Comparison of ENCODE assay signal across 17 cellular contexts in genomic region chr18:62672600-62672999, GRCh38.
"Had no signal": no experiment of that assay in that cellular context is flagged by ENCODE, and none has a peak within 500 bp of the region (broad histone marks: within the 10 kb centered on the region; RNA-seq: fewer than 3 reads in every experiment).

No MANE protein-coding gene starts in this region.

- H3K4me1 ChIP-seq: right atrium auricular region, upper lobe of left lung had no signal

- H3K27me3 Mint-ChIP-seq: activated naive CD8-positive, alpha-beta T cell; naive thymus-derived CD8-positive, alpha-beta T cell had no signal

- H3K36me3 ChIP-seq: right atrium auricular region, upper lobe of left lung had no signal

- H3K27ac Mint-ChIP-seq: activated CD4-positive, alpha-beta T cell treated with anti-CD3 and anti-CD28 coated beads, Interleukin-2, amount 10 ng/mL, durations not matched to agents 7 days and 5 days; activated naive CD8-positive, alpha-beta T cell; activated T-cell treated with anti-CD3 and anti-CD28 coated beads, Interleukin-2, amount 50 U/mL, for 72 hours; naive thymus-derived CD8-positive, alpha-beta T cell had no signal

- DNase-seq: activated CD4-positive, alpha-beta T cell treated with anti-CD3 and anti-CD28 coated beads, Interleukin-2, amount 10 ng/mL, durations not matched to agents 7 days and 5 days; activated CD4-positive, CD25-positive, alpha-beta regulatory T cell; activated CD8-positive, alpha-beta memory T cell treated with anti-CD3 and anti-CD28 coated beads, Interleukin-2, amount 50 U/mL, for 48 hours; activated gamma-delta T cell treated with Interleukin-2 at 50 U/mL for 16 hours; activated T-cell treated with anti-CD3 and anti-CD28 coated beads, Interleukin-2, amount 50 U/mL, for 72 hours; amygdala; naive thymus-derived CD8-positive, alpha-beta T cell; small intestine; stimulated activated CD4-positive, alpha-beta T cell treated with anti-CD3 and anti-CD28 coated beads, Interleukin-4, amount 100 ng/mL, for 4 hours; stimulated activated CD8-positive, alpha-beta memory T cell treated with anti-CD3 and anti-CD28 coated beads, Interleukin-4, amount 100 ng/mL, for 48 hours; stimulated activated naive CD4-positive, alpha-beta T cell treated with Interleukin-2 at 50 U/mL for 16 hours; substantia nigra; T-helper 2 cell; upper lobe of left lung had no signal

- H3K4me3 ChIP-seq: right atrium auricular region, upper lobe of left lung had no signal

- H3K4me3 Mint-ChIP-seq: activated CD4-positive, alpha-beta T cell treated with anti-CD3 and anti-CD28 coated beads, Interleukin-2, amount 10 ng/mL, durations not matched to agents 7 days and 5 days; activated naive CD8-positive, alpha-beta T cell; activated T-cell treated with anti-CD3 and anti-CD28 coated beads, Interleukin-2, amount 50 U/mL, for 72 hours; naive thymus-derived CD8-positive, alpha-beta T cell had no signal

- H3K4me1 Mint-ChIP-seq: activated CD4-positive, alpha-beta T cell treated with anti-CD3 and anti-CD28 coated beads, Interleukin-2, amount 10 ng/mL, durations not matched to agents 7 days and 5 days; naive thymus-derived CD8-positive, alpha-beta T cell had no signal

- H3K27ac ChIP-seq: right atrium auricular region, upper lobe of left lung had no signal

- H3K27me3 ChIP-seq: right atrium auricular region, upper lobe of left lung had no signal

- ATAC-seq: activated T-cell treated with anti-CD3 and anti-CD28 coated beads, Interleukin-2, amount 50 U/mL, for 72 hours; left lobe of liver; naive thymus-derived CD8-positive, alpha-beta T cell had no signal
